In the genomic region with DNA sequence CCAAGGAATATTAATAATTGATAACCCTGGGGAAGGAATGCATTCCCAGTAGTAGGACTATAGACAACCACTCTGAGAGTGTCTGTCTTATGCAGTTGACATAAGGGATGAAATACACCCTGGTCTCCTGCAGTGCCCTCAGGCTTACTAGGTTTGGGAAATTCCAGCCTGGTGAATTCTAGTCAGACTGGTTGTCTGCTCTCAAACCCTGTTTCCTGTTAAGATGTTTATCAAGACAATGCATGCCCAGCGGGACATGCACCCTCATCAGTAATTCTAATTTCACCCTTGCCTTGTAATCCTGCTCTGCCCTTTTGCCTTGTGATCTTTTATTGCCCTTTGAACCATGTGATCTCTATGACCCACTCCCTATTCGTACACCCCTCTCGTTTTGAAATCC, we compare ENCODE assay signal across 7 cellular contexts.
DNase-seq lines count a peak whose midpoint lies in the region; FAIRE-seq and TF ChIP-seq lines count a peak whose summit lies in the region.
"Not testable (repeated sequence)": the region's sequence is repeated elsewhere in the genome, so short reads cannot be mapped to it uniquely, and the experiment has no call there.

No MANE protein-coding gene starts in this region.

- not testable (repeated sequence) for H3K4ac ChIP-seq in H1 (replicated peaks; ENCODE audit: insufficient read length, low read depth, low read length)

- H3K14ac ChIP-seq in H1 (ENCODE audit: insufficient read length) = not testable (repeated sequence)

- H2BK15ac ChIP-seq in H1 (ENCODE audit: low read length) = not testable (repeated sequence)

- TF ChIP-seq POLR2A in H1 (IDR thresholded peaks at IDR 0.05; ENCODE audit: control extremely low read depth in 1 of 2, low read depth in 2 of 2, low read length in 2 of 2) = not testable (repeated sequence)

- H3K27ac ChIP-seq in HUES64 (ENCODE audit: low read depth, low read length) = peak overlapping the region; percentile 43; the same call in 1 of the 2 replicates
- H3K27ac ChIP-seq in SK-N-MC, neural progenitor cell: not testable (repeated sequence)
- H3K27ac ChIP-seq in H1 (ENCODE audit: low read depth, low read length) = 0 out of 2 replicates have a peak overlapping the region, but pooled peaks have one; percentile 66
- H3K27ac ChIP-seq in hepatocyte = peak overlapping the region; percentile 93

- not testable (repeated sequence) for H3K18ac ChIP-seq in H1 (ENCODE audit: extremely low read depth, low read length)

- not testable (repeated sequence) for H3K23me2 ChIP-seq in H1 (ENCODE audit: low read depth, low read length)

- not testable (repeated sequence) for H3K4me3 ChIP-seq in HUES64 (ENCODE audit: low read length); hepatocyte; neural progenitor cell
- H3K4me3 ChIP-seq in SK-N-MC = peak overlapping the region; percentile 33; the same call in 1 of the 2 replicates
- H3K4me3 ChIP-seq in H1 (ENCODE audit: extremely low read depth in 1 of 4, insufficient read depth in 2 of 4, low read depth in 3 of 4, low read length in 4 of 4) = peak overlapping the region in 1 of 4 experiments; percentile 27; a peak in 1 of 8 replicates

- peak in 1 of 2 experiments; percentile 72; a peak in 1 of 3 replicates for TF ChIP-seq EP300 in H1 (IDR thresholded peaks at IDR 0.05; ENCODE audit: borderline replicate concordance in 1 of 2, low read depth in 2 of 2, low read length in 2 of 2)

- H3K4me1 Mint-ChIP-seq in neural progenitor cell = peaks cover 25% of the 10 kb centered on the region

- H3K27me3 ChIP-seq in HUES64 (ENCODE audit: insufficient read depth, low read length); H1 (replicated peaks in 1 of 4; ENCODE audit: control insufficient read depth in 3 of 4, extremely low read depth in 1 of 4, insufficient read depth in 3 of 4, low read length in 3 of 4); hepatocyte; neural progenitor cell: not testable (repeated sequence)

- H4K8ac ChIP-seq in H1 (ENCODE audit: extremely low read depth, insufficient read depth, low read length) = not testable (repeated sequence)

- H2BK12ac ChIP-seq in H1 (ENCODE audit: low read depth, low read length) = not testable (repeated sequence)

- not testable (repeated sequence) for H3F3A ChIP-seq in neural progenitor cell (ENCODE audit: low read depth)

- TF ChIP-seq RAD21 in H1 (IDR thresholded peaks at IDR 0.05 in 1 of 2, conservative IDR thresholded peaks at IDR 0.05 in 1 of 2; ENCODE audit: low read depth in 2 of 2, low read length in 2 of 2) = not testable (repeated sequence)

- peaks cover 11% of the 10 kb centered on the region; the same call in 1 of the 2 replicates for H3K36me3 ChIP-seq in HUES64 (ENCODE audit: insufficient read depth, low read length)
- not testable (repeated sequence) for H3K36me3 ChIP-seq in SK-N-MC (ENCODE audit: insufficient read depth, low read length); H1 (ENCODE audit: control insufficient read depth in 2 of 4, insufficient read depth in 4 of 4, low read length in 3 of 4); hepatocyte (replicated peaks; ENCODE audit: insufficient read depth, low read depth); neural progenitor cell

- not testable (repeated sequence) for H3K36me3 Mint-ChIP-seq in neural progenitor cell

- H3K4me1 ChIP-seq in HUES64 (ENCODE audit: insufficient read depth, low read length) (peaks cover 21% of the 10 kb centered on the region), H1 (replicated peaks in 1 of 4; ENCODE audit: control insufficient read depth in 3 of 4, insufficient read depth in 4 of 4, low read length in 3 of 4) (peaks cover 4 to 25% (median 11%) of the 10 kb centered on the region in 4 experiments; a peak in 6 of 7 replicates), neural progenitor cell (peaks cover 24% of the 10 kb centered on the region)
- H3K4me1 ChIP-seq in hepatocyte (ENCODE audit: insufficient read depth) = not testable (repeated sequence)

- peak; percentile 76 for FAIRE-seq in H1 (lab: Jason Lieb, UNC)

- not testable (repeated sequence) for H3K79me2 ChIP-seq in H1 (ENCODE audit: control insufficient read depth in 1 of 2, insufficient read depth in 2 of 2, low read length in 2 of 2); hepatocyte; neural progenitor cell (ENCODE audit: low read depth)

- H2BK20ac ChIP-seq in H1 (ENCODE audit: low read length) = not testable (repeated sequence)

- peak; percentile 22 for DNase-seq in DMS53 (lab: John Stamatoyannopoulos, UW)
- peak; percentile 68 for DNase-seq in SK-N-MC (ENCODE audit: low read depth, low spot score)
- DNase-seq in H1 (ENCODE audit: low read depth in 1 of 2, low spot score in 2 of 2) = peak; percentile 43 to 58
- DNase-seq in hepatocyte (ENCODE audit: low spot score) = not testable (repeated sequence)
- peak; percentile 64 for DNase-seq in kidney tubule cell (ENCODE audit: low spot score)
- peak; percentile 25 for DNase-seq in neural progenitor cell (ENCODE audit: low spot score)

- not testable (repeated sequence) for H3K9me2 ChIP-seq in hepatocyte (replicated peaks; ENCODE audit: insufficient read depth)

- H4K91ac ChIP-seq in H1 (replicated peaks; ENCODE audit: insufficient read length, low read length) = not testable (repeated sequence)

- H4K20me1 ChIP-seq in H1 (replicated peaks in 1 of 2; ENCODE audit: control insufficient read depth in 1 of 2, insufficient read depth in 2 of 2, low read length in 2 of 2); hepatocyte (ENCODE audit: insufficient read depth, poor library complexity, severe bottlenecking); neural progenitor cell (ENCODE audit: low read depth): not testable (repeated sequence)

- H3K9ac ChIP-seq in HUES64 (ENCODE audit: low read depth, low read length); SK-N-MC (ENCODE audit: insufficient read length); H1 (replicated peaks in 1 of 4; ENCODE audit: extremely low read depth in 1 of 4, low read depth in 3 of 4, low read length in 3 of 4); neural progenitor cell: not testable (repeated sequence)

- peaks cover 24% of the 10 kb centered on the region for H3K9me3 ChIP-seq in HUES64 (ENCODE audit: insufficient read depth, low read depth, low read length)
- not testable (repeated sequence) for H3K9me3 ChIP-seq in SK-N-MC (ENCODE audit: low read depth, low read length); H1 (ENCODE audit: insufficient read depth in 2 of 2, low read depth in 1 of 2, low read length in 1 of 2); hepatocyte (ENCODE audit: low read depth); neural progenitor cell (ENCODE audit: low read depth)

- not testable (repeated sequence) for H3K56ac ChIP-seq in H1 (replicated peaks; ENCODE audit: insufficient read length, low read depth, low read length)

- not testable (repeated sequence) for H2AFZ ChIP-seq in H1 (ENCODE audit: low read length); hepatocyte; neural progenitor cell (replicated peaks)

- POLR2A ChIA-PET in H1 (lab: Charles Lee; ENCODE audit: partially characterized antibody) = not testable (repeated sequence)

- H3K27me3 Mint-ChIP-seq in neural progenitor cell (ENCODE audit: insufficient read depth, low read depth) = not testable (repeated sequence)

- CTCF ChIA-PET in H1 (lab: Charles Lee; ENCODE audit: partially characterized antibody) = not testable (repeated sequence)

- not testable (repeated sequence) for H3K4me3 Mint-ChIP-seq in neural progenitor cell

- not testable (repeated sequence) for H3K79me1 ChIP-seq in H1 (ENCODE audit: low read depth, low read length)

- peak overlapping the region; percentile 3 for H3K27ac Mint-ChIP-seq in neural progenitor cell

- not testable (repeated sequence) for H2BK120ac ChIP-seq in H1 (replicated peaks; ENCODE audit: low read depth, low read length)

- 70% methylated on average over 3 of the region's 3 CpGs for WGBS in HUES64
- 23% methylated on average over 3 of the region's 3 CpGs; no CpG with 5 or more reads in 1 of the 2 experiments for WGBS in H1 (ENCODE audit: extremely low coverage in 1 of 2, insufficient coverage in 1 of 2, insufficient read length in 1 of 2, insufficient replicate concordance in 2 of 2, low coverage in 1 of 2, low lambda C conversion rate in 2 of 2, missing lambda C conversion rate in 1 of 2), 2 experiments
- 35% methylated on average over 3 of the region's 3 CpGs for WGBS in hepatocyte (ENCODE audit: low lambda C conversion rate, missing lambda C conversion rate)

- H3K4me2 ChIP-seq in H1 (ENCODE audit: insufficient read depth in 1 of 2, low read depth in 2 of 2, low read length in 2 of 2); hepatocyte: not testable (repeated sequence)
- peak overlapping the region; percentile 7 for H3K4me2 ChIP-seq in neural progenitor cell

- peaks cover 29% of the 10 kb centered on the region for H3K9me3 Mint-ChIP-seq in neural progenitor cell

- H3K23ac ChIP-seq in H1 (ENCODE audit: insufficient read length) = not testable (repeated sequence)

- TF ChIP-seq CTCF in H1 (IDR thresholded peaks at IDR 0.05; ENCODE audit: control extremely low read depth in 1 of 3, insufficient read depth in 1 of 3, low read depth in 1 of 3, low read length in 3 of 3); hepatocyte (IDR thresholded peaks at IDR 0.05; ENCODE audit: poor library complexity); neural progenitor cell (IDR thresholded peaks at IDR 0.05): not testable (repeated sequence)

- H2AK5ac ChIP-seq in H1 (ENCODE audit: low read depth, low read length) = not testable (repeated sequence)

- peak overlapping the region; percentile 96; the same call in 1 of the 2 replicates for H2BK5ac ChIP-seq in H1 (ENCODE audit: low read depth, low read length)

- H4K5ac ChIP-seq in H1 (ENCODE audit: insufficient read length, low read depth, low read length) = not testable (repeated sequence)
